ENCODE assay signal across 8 cellular contexts in genomic region chrX:81195712-81196111, GRCh38. TPM values are rescaled to one million over a fixed set of nuclear protein-coding genes. Genes with fewer than 3 reads are reported as not detected.
DNase-seq lines count a peak whose midpoint lies in the region; ATAC-seq and TF ChIP-seq lines count a peak whose summit lies in the region.

No MANE protein-coding gene starts in this region.

- no peak overlapping the region for H3K4me3 ChIP-seq in AG04450 (ENCODE audit: low read depth, low read length)

- H3K36me3 Mint-ChIP-seq in effector memory CD8-positive, alpha-beta T cell (ENCODE audit: insufficient read depth): no peaks in the 10 kb centered on the region
- no peaks in the 10 kb centered on the region for H3K36me3 Mint-ChIP-seq in naive B cell

- H3K4me1 Mint-ChIP-seq in effector memory CD8-positive, alpha-beta T cell (ENCODE audit: low read depth in 2 of 2): peaks cover 0 to 5% of the 10 kb centered on the region in 2 donors
- peaks cover 5 to 10% (median 6%) of the 10 kb centered on the region in 3 donors for H3K4me1 Mint-ChIP-seq in naive B cell

- ATAC-seq in GM18508 (IDR thresholded peaks at IDR 0.05; ENCODE audit: insufficient read depth, unreplicated experiment): peak; percentile 96
- peak; percentile 91 for ATAC-seq in HG02973 (IDR thresholded peaks at IDR 0.05; ENCODE audit: unreplicated experiment)
- ATAC-seq in effector memory CD8-positive, alpha-beta T cell (replicated peaks): peak; percentile 78
- ATAC-seq in naive B cell (ENCODE audit: low read depth in 2 of 2): peak; percentile 59 to 72

- no peak overlapping the region for H3K4me3 Mint-ChIP-seq in effector memory CD8-positive, alpha-beta T cell
- peak overlapping the region in 1 of 8 donors; percentile 29 for H3K4me3 Mint-ChIP-seq in naive B cell

- no peaks in the 10 kb centered on the region for H3K9me3 Mint-ChIP-seq in effector memory CD8-positive, alpha-beta T cell
- H3K9me3 Mint-ChIP-seq in naive B cell: no peaks in the 10 kb centered on the region

- no peaks in the 10 kb centered on the region for H3K27me3 Mint-ChIP-seq in effector memory CD8-positive, alpha-beta T cell
- H3K27me3 Mint-ChIP-seq in naive B cell: no peaks in the 10 kb centered on the region

- no peak overlapping the region for H3K27ac Mint-ChIP-seq in effector memory CD8-positive, alpha-beta T cell
- no peak overlapping the region for H3K27ac Mint-ChIP-seq in naive B cell

- POLR2A ChIA-PET in AG04450 (lab: Yijun Ruan, JAX): interaction anchor here (0.7 kb wide), 1 partner anchor 243 kb away, joined by 3 read pairs; no protein-coding TSS in a partner anchor

- H3K27ac ChIP-seq in AG04450 (ENCODE audit: low read depth, low read length): no peak overlapping the region

- DNase-seq in AG04450 (ENCODE audit: low read depth, low spot score): no peak
- DNase-seq in NCI-H345 (lab: John Stamatoyannopoulos, UW): peak; percentile 28
- DNase-seq in activated CD4-positive, alpha-beta T cell treated with anti-CD3 and anti-CD28 coated beads, Interleukin-2, amount 50 U/mL, for 4 hours: peak; percentile 41 to 50
- peak; percentile 45 to 49 (median 48) for DNase-seq in effector memory CD8-positive, alpha-beta T cell
- DNase-seq in naive B cell: peak; percentile 33
- peak; percentile 58 for DNase-seq in superior temporal gyrus (ENCODE audit: extremely low spot score)

- no peaks in the 10 kb centered on the region for H3K9me3 ChIP-seq in AG04450 (ENCODE audit: control insufficient read depth, insufficient read depth, low read length)

- CTCF ChIA-PET in AG04450 (lab: Charles Lee): interaction anchor here (0.6 to 1.7 kb wide), 8 partner anchors 9 to 315 kb away, joined by 3 to 6 read pairs (median 4); no protein-coding TSS in a partner anchor

- H3K27me3 ChIP-seq in AG04450 (ENCODE audit: control insufficient read depth, insufficient read depth, low read length): no peaks in the 10 kb centered on the region

- TF ChIP-seq CTCF in AG04450 (IDR thresholded peaks at IDR 0.05; ENCODE audit: low read depth, low read length): peak; percentile 51

RNA-seq across cellular contexts. Expression of gene HMGN5, which starts 6.0 kb away (rescaled TPM):
- polyA plus RNA-seq in AG04450 (2011; rRNA removed): 3.6 and 3.7 TPM in 2 replicates
- 1.0 TPM in 1 of 2 replicates, not detected in the other for polyA minus RNA-seq in AG04450 (2011; rRNA and poly(A)+ RNA removed)
- polyA plus RNA-seq in naive B cell (ENCODE audit: low read depth in 6 of 6): 1 to 10 TPM; 1.5 to 7.5 (median 4.5) TPM

RNA-seq across cellular contexts. Expression of gene SH3BGRL, which starts 6.2 kb away (rescaled TPM):
- 186 and 276 TPM in 2 replicates for polyA plus RNA-seq in AG04450 (2011; rRNA removed)
- polyA minus RNA-seq in AG04450 (2011; rRNA and poly(A)+ RNA removed): 29.8 and 50.2 TPM in 2 replicates
- polyA plus RNA-seq in naive B cell (ENCODE audit: low read depth in 6 of 6): 100 to 1,000 TPM; 280 to 492 (median 351) TPM
